ENCODE assay signal across 8 cellular contexts in the genomic region with DNA sequence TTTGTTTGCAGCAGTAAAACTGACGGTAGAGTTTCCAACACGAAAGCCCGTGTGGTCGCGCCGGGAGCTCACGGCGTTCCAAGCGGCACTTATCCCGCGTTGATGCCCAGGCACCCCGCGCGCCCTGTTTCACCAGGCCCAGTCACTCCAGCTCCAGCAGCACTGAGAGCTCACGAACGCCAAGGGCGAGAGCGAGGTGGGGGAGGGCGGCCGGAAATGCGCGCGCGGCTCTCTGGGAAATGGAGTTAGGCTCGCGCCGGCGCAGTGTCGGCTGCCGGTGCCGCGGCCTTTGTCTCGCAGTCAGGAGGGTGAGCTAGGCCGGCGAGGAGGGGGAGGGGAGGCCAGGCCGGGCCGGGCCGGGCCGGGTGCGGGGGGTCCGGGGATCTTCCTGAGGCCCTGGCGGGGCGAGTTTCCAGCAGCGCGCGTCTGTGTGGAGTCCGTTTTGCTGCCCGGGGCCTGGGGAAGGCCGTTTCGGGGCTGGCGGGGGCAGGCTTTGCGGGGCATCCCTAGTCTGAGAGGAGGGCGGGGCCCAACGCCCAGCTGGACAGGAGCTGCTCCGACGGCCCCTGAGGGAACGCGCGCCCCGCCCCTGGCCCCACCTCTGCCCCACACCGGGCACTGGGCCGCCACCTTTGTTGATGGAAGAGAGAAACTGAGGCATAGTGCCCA. TPM values are rescaled to one million over a fixed set of nuclear protein-coding genes. Genes with fewer than 3 reads are reported as not detected.
DNase-seq lines count a peak whose midpoint lies in the region; ATAC-seq and TF ChIP-seq lines count a peak whose summit lies in the region.

A gene (plus strand): TSS at position 280 of the 669 bp plus-strand sequence. CDS start 721 bp downstream, outside the sequence.

- no peak within 1 kb of the TSS for H3K27ac Mint-ChIP-seq in activated CD4-positive, alpha-beta memory T cell treated with anti-CD3 and anti-CD28 coated beads for 36 hours

- peaks cover 62% of the 10 kb centered on the region for H3K9me3 Mint-ChIP-seq in activated CD4-positive, alpha-beta memory T cell treated with anti-CD3 and anti-CD28 coated beads for 36 hours

- H3K4me3 ChIP-seq in lower leg skin (ENCODE audit: low read depth, poor library complexity, severe bottlenecking): peak within 1 kb of the TSS; percentile 41

- H3K4me1 Mint-ChIP-seq in activated CD4-positive, alpha-beta memory T cell treated with anti-CD3 and anti-CD28 coated beads for 36 hours (ENCODE audit: low read depth): peaks cover 4% of the 10 kb centered on the region

- POLR2A ChIA-PET in activated CD4-positive, alpha-beta memory T cell treated with anti-CD3 and anti-CD28 coated beads for 36 hours (lab: Charles Lee): interaction anchor here (0.9 kb wide), 1 partner anchor 123 kb away, joined by 4 read pairs; no protein-coding TSS in a partner anchor

- peaks cover 19% of the 10 kb centered on the region for H3K27me3 Mint-ChIP-seq in activated CD4-positive, alpha-beta memory T cell treated with anti-CD3 and anti-CD28 coated beads for 36 hours

- 1 to 2% methylated on average over 33 to 53 of the region's 62 CpGs for WGBS in lower leg skin, 2 donors

- H3K4me3 Mint-ChIP-seq in activated CD4-positive, alpha-beta memory T cell treated with anti-CD3 and anti-CD28 coated beads for 36 hours: peak within 1 kb of the TSS; percentile 34

- no peak for TF ChIP-seq CTCF in lower leg skin (IDR thresholded peaks at IDR 0.05)

- no peak for TF ChIP-seq POLR2A in lower leg skin (IDR thresholded peaks at IDR 0.05)

- peaks cover 50% of the 10 kb centered on the region for H3K36me3 Mint-ChIP-seq in activated CD4-positive, alpha-beta memory T cell treated with anti-CD3 and anti-CD28 coated beads for 36 hours

- in situ Hi-C loops in ACHN (cut with HindIII; ENCODE audit: low pct_ligation_motif_present, low pct_unique_long_range_greater_than_20kb, low sequenced_read_pairs): no loop called here

- CTCF ChIA-PET in activated CD4-positive, alpha-beta memory T cell treated with anti-CD3 and anti-CD28 coated beads for 36 hours (lab: Charles Lee): interaction anchor here (0.6 kb wide), 1 partner anchor 460 kb away, joined by 4 read pairs; no protein-coding TSS in a partner anchor

- no peak for ATAC-seq in GM21619 (IDR thresholded peaks at IDR 0.05; ENCODE audit: unreplicated experiment)

- peak; percentile 56 for DNase-seq in DMS53 (lab: John Stamatoyannopoulos, UW)
- DNase-seq in DMS53 treated with DMSO at 0.1 percent for 48 hours (lab: John Stamatoyannopoulos, UW; ENCODE audit: unreplicated experiment): no peak
- DNase-seq in activated CD4-positive, alpha-beta memory T cell treated with anti-CD3 and anti-CD28 coated beads for 36 hours: peak; percentile 45
- DNase-seq in ecto neural progenitor cell (ENCODE audit: low spot score): peak; percentile 91
- DNase-seq in lower leg skin (ENCODE audit: low spot score in 2 of 2): peak; percentile 74 to 94
- DNase-seq in stimulated activated CD4-positive, alpha-beta T cell treated with anti-CD3 and anti-CD28 coated beads, Interleukin-1b, Interleukin-23, amount 100 ng/mL, for 24 hours (ENCODE audit: low read depth in 4 of 4, low spot score in 1 of 4): peak; percentile 9 to 45 (median 32)
- DNase-seq in ACHN: no peak

- intact Hi-C loops in activated CD4-positive, alpha-beta memory T cell treated with anti-CD3 and anti-CD28 coated beads for 36 hours (cut with micrococcal nuclease): no loop called here
- intact Hi-C loops in lower leg skin (cut with DNase I; ENCODE audit: low total_unique reads): no loop called here

RNA-seq across cellular contexts. Expression of the gene that starts here (rescaled TPM):
- total RNA-seq in activated CD4-positive, alpha-beta memory T cell treated with anti-CD3 and anti-CD28 coated beads for 36 hours: under 1 TPM in 1 of 2 experiments, not detected in 1; 0.12 TPM
- total RNA-seq in lower leg skin: 1 to 10 TPM; 4.8 to 5.9 (median 5.5) TPM

Comparison
In these comparisons a context has a peak if more than half of its experiments do, and no peak if none do; other contexts are left out.
1. RNA of the gene that starts here (total RNA-seq): 4.8 to 5.9 TPM in lower leg skin; 0.12 TPM in activated CD4-positive, alpha-beta memory T cell treated with anti-CD3 and anti-CD28 coated beads for 36 hours; every median in the first group is over 4 times any median in the second.
2. DNase-seq: peak in DMS53 (single experiment), ecto neural progenitor cell (single experiment), lower leg skin (2 of 2) and stimulated activated CD4-positive, alpha-beta T cell treated with anti-CD3 and anti-CD28 coated beads, Interleukin-1b, Interleukin-23, amount 100 ng/mL, for 24 hours (4 of 4); none in DMS53 treated with DMSO at 0.1 percent for 48 hours (single experiment) and ACHN (single experiment).
3. Peak in DNase-seq in activated CD4-positive, alpha-beta memory T cell treated with anti-CD3 and anti-CD28 coated beads for 36 hours; RNA of the gene not detected or under 1 TPM.